26 cellular contexts compared by ENCODE assay signal in genomic region chr3:122535964-122536363, GRCh38. TPM values are rescaled to one million over a fixed set of nuclear protein-coding genes. Genes with fewer than 3 reads are reported as not detected.
"Had no signal": no experiment of that assay in that cellular context is flagged by ENCODE, and none has a peak within 500 bp of the region (broad histone marks: within the 10 kb centered on the region; RNA-seq: fewer than 3 reads in every experiment).

No MANE protein-coding gene starts in this region.

- H3K36me3 ChIP-seq: cardiac muscle cell had no signal

- H3K27ac ChIP-seq: brain microvascular endothelial cell, cardiac muscle cell, SJSA1 had no signal

- H3K9me3 Mint-ChIP-seq: activated B cell treated with CpG ODN at 0.5 μM for 24 hours; activated CD4-positive, alpha-beta T cell treated with anti-CD3 and anti-CD28 coated beads, Interleukin-2, amount 10 ng/mL, durations not matched to agents 24 days and 14 days; activated naive CD4-positive, alpha-beta T cell treated with anti-CD3 and anti-CD28 coated beads for 36 hours; activated T-helper 17 cell treated with anti-CD3 and anti-CD28 coated beads, Interleukin-2, amount 50 U/mL, for 72 hours; T-helper 2 cell treated with Interferon-gamma antibody and Interleukin-4, amounts not matched to agents 5 μg/mL and 100 μg/mL, for 36 hours had no signal

- H3K27ac Mint-ChIP-seq: activated B cell treated with CpG ODN at 0.5 μM for 24 hours; activated CD4-positive, alpha-beta T cell treated with anti-CD3 and anti-CD28 coated beads, Interleukin-2, amount 10 ng/mL, durations not matched to agents 24 days and 14 days; activated naive CD4-positive, alpha-beta T cell treated with anti-CD3 and anti-CD28 coated beads for 36 hours; activated T-helper 17 cell treated with anti-CD3 and anti-CD28 coated beads, Interleukin-2, amount 50 U/mL, for 72 hours; T-helper 2 cell treated with Interferon-gamma antibody and Interleukin-4, amounts not matched to agents 5 μg/mL and 100 μg/mL, for 36 hours had no signal

- H3K4me3 Mint-ChIP-seq: activated B cell treated with CpG ODN at 0.5 μM for 24 hours; activated CD4-positive, alpha-beta T cell treated with anti-CD3 and anti-CD28 coated beads, Interleukin-2, amount 10 ng/mL, durations not matched to agents 24 days and 14 days; activated naive CD4-positive, alpha-beta T cell treated with anti-CD3 and anti-CD28 coated beads for 36 hours; activated naive CD8-positive, alpha-beta T cell; activated T-helper 17 cell treated with anti-CD3 and anti-CD28 coated beads, Interleukin-2, amount 50 U/mL, for 72 hours; T-helper 2 cell treated with Interferon-gamma antibody and Interleukin-4, amounts not matched to agents 5 μg/mL and 100 μg/mL, for 36 hours had no signal

- H3K4me3 ChIP-seq: cardiac muscle cell, SJSA1 had no signal

- H3K27me3 Mint-ChIP-seq: activated B cell treated with CpG ODN at 0.5 μM for 24 hours; activated CD4-positive, alpha-beta T cell treated with anti-CD3 and anti-CD28 coated beads, Interleukin-2, amount 10 ng/mL, durations not matched to agents 24 days and 14 days; activated naive CD8-positive, alpha-beta T cell; activated T-helper 17 cell treated with anti-CD3 and anti-CD28 coated beads, Interleukin-2, amount 50 U/mL, for 72 hours had no signal

- ATAC-seq: activated T-helper 17 cell treated with anti-CD3 and anti-CD28 coated beads, Interleukin-2, amount 50 U/mL, for 72 hours; PC-3; SK-N-SH treated with all-trans-retinoic acid at 6 μM for 48 hours had no signal

- DNase-seq: activated B cell treated with CpG ODN at 0.5 μM for 24 hours; activated CD4-positive, alpha-beta T cell treated with anti-CD3 and anti-CD28 coated beads for 1 hour; activated CD4-positive, alpha-beta T cell treated with anti-CD3 and anti-CD28 coated beads, Interleukin-2, amount 10 ng/mL, durations not matched to agents 24 days and 14 days; activated CD4-positive, alpha-beta T cell treated with anti-CD3 and anti-CD28 coated beads, Interleukin-2, amount 50 U/mL, for 48 hours; activated CD8-positive, alpha-beta memory T cell treated with anti-CD3 and anti-CD28 coated beads for 24 hours; activated gamma-delta T cell; activated naive CD4-positive, alpha-beta T cell treated with anti-CD3 and anti-CD28 coated beads for 36 hours; activated T-cell treated with anti-CD3 and anti-CD28 coated beads, Interleukin-2, amount 50 U/mL, for 48 hours; brain microvascular endothelial cell; MM.1S; NCI-H1105; NCI-H1436; NCI-H1694 treated with DMSO at 0.1 percent for 48 hours; NCI-H2029 treated with DMSO at 0.1 percent for 48 hours; NCI-H345; NCI-H510A; NCI-H526 treated with DMSO at 0.1 percent for 48 hours; PC-3; SHP77; SW 1271 had no signal

- H3K9me3 ChIP-seq: SJSA1 had no signal

- H3K27me3 ChIP-seq: brain microvascular endothelial cell, SJSA1 had no signal

RNA-seq across cellular contexts. Expression of gene PARP15, which starts 41.5 kb away (rescaled TPM):
- total RNA-seq: cardiac muscle cell, PC-3, SJSA1 had no signal
